1 cellular context compared by ENCODE assay signal in the genomic region with DNA sequence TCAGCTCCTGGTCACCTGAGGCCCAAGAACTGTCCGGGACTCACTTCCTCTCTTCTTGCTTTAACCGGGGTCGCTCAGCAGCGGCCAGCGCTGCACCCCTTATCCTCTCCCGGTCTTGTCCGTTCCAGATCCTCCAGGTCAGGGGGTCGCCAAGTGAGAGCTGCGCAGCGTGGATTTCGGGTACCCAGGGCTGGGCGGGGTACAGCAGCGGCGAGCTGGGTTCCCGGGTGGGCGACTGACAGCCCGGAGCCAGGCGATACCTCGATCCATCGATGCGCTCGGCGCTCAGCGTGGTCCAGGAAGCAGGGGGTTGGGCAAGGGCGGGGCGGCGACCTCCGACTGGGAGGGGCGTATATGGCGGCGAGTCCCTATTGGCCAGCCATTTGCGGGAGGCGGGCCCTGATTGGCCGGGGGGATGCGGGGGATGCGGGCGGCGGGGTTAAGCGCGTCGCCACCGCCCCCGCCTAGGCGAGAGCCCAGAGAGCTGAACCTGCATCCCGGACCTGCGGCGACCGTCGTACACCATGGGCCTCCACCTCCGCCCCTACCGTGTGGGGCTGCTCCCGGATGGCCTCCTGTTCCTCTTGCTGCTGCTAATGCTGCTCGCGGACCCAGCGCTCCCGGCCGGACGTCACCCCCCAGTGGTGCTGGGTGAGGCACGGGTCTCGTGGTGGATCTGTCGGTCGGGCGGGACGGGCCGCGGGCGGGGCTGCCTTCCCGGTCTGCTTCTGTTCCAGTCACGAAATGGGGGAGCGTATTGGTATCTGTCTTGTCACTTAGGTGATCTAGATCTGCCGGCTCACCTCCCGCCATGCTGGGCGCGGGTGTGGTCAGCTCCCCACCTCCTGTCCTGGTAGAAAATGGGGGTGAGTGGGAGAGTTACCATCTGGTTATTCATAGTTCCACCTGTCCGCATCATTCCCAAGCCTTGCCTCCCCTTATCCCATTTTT.
TF ChIP-seq lines count a peak whose summit lies in the region.

Gene PLA2G15, plus strand, starts transcription at position 471 of the 951 bp plus-strand sequence. Its CDS starts 54 bp downstream, at position 525.

TF ChIP-seq in GM12878, 131 proteins besides CTCF, POLR2A, EP300 and RAD21 (continued from another document and continues in another):
- TF ChIP-seq ZBTB4 (CRISPR knock-in tag; IDR thresholded peaks at IDR 0.05) = no peak
- 0 out of 3 replicates have a peak, but pooled peaks have one; percentile 6 for TF ChIP-seq POU2F2 (IDR thresholded peaks at IDR 0.05; ENCODE audit: borderline replicate concordance, low read depth, low read length)
- no peak for TF ChIP-seq SIX5 (IDR thresholded peaks at IDR 0.05; ENCODE audit: low read depth, low read length, severe bottlenecking)
- TF ChIP-seq EZH2 (IDR thresholded peaks at IDR 0.05; ENCODE audit: borderline replicate concordance, control insufficient read depth, low read depth, low read length) = no peak
- no peak for TF ChIP-seq ZNF384 (IDR thresholded peaks at IDR 0.05; ENCODE audit: borderline replicate concordance, low read depth, low read length)
- TF ChIP-seq RBBP5 (conservative IDR thresholded peaks at IDR 0.05) = no peak
- peak; percentile 94 to 98 for TF ChIP-seq SRF (IDR thresholded peaks at IDR 0.05; ENCODE audit: low read depth in 2 of 2, low read length in 2 of 2)
- no peak for TF ChIP-seq BCL3 (IDR thresholded peaks at IDR 0.05; ENCODE audit: borderline replicate concordance, insufficient read depth, low read depth, low read length, poor library complexity, severe bottlenecking)
- TF ChIP-seq, protein P1, sequence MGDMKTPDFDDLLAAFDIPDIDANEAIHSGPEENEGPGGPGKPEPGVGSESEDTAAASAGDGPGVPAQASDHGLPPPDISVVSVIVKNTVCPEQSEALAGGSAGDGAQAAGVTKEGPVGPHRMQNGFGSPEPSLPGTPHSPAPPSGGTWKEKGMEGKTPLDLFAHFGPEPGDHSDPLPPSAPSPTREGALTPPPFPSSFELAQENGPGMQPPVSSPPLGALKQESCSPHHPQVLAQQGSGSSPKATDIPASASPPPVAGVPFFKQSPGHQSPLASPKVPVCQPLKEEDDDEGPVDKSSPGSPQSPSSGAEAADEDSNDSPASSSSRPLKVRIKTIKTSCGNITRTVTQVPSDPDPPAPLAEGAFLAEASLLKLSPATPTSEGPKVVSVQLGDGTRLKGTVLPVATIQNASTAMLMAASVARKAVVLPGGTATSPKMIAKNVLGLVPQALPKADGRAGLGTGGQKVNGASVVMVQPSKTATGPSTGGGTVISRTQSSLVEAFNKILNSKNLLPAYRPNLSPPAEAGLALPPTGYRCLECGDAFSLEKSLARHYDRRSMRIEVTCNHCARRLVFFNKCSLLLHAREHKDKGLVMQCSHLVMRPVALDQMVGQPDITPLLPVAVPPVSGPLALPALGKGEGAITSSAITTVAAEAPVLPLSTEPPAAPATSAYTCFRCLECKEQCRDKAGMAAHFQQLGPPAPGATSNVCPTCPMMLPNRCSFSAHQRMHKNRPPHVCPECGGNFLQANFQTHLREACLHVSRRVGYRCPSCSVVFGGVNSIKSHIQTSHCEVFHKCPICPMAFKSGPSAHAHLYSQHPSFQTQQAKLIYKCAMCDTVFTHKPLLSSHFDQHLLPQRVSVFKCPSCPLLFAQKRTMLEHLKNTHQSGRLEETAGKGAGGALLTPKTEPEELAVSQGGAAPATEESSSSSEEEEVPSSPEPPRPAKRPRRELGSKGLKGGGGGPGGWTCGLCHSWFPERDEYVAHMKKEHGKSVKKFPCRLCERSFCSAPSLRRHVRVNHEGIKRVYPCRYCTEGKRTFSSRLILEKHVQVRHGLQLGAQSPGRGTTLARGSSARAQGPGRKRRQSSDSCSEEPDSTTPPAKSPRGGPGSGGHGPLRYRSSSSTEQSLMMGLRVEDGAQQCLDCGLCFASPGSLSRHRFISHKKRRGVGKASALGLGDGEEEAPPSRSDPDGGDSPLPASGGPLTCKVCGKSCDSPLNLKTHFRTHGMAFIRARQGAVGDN (IDR thresholded peaks at IDR 0.05) = no peak
- peak; percentile 63 for TF ChIP-seq MXI1 (IDR thresholded peaks at IDR 0.05; ENCODE audit: low read depth, low read length)
- TF ChIP-seq, protein P2, sequence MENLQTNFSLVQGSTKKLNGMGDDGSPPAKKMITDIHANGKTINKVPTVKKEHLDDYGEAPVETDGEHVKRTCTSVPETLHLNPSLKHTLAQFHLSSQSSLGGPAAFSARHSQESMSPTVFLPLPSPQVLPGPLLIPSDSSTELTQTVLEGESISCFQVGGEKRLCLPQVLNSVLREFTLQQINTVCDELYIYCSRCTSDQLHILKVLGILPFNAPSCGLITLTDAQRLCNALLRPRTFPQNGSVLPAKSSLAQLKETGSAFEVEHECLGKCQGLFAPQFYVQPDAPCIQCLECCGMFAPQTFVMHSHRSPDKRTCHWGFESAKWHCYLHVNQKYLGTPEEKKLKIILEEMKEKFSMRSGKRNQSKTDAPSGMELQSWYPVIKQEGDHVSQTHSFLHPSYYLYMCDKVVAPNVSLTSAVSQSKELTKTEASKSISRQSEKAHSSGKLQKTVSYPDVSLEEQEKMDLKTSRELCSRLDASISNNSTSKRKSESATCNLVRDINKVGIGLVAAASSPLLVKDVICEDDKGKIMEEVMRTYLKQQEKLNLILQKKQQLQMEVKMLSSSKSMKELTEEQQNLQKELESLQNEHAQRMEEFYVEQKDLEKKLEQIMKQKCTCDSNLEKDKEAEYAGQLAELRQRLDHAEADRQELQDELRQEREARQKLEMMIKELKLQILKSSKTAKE (IDR thresholded peaks at IDR 0.05; ENCODE audit: low read depth, poor library complexity, severe bottlenecking) = no peak
- no peak for TF ChIP-seq ESRRA (IDR thresholded peaks at IDR 0.05; ENCODE audit: low read length)
- no peak for TF ChIP-seq RCOR1 (conservative IDR thresholded peaks at IDR 0.05; ENCODE audit: low read depth, low read length)
- TF ChIP-seq BMI1 (IDR thresholded peaks at IDR 0.05; ENCODE audit: borderline replicate concordance) = no peak
- TF ChIP-seq KLF5 (IDR thresholded peaks at IDR 0.05; ENCODE audit: partially characterized antibody) = no peak
- TF ChIP-seq SP1 (IDR thresholded peaks at IDR 0.05; ENCODE audit: low read depth, low read length) = peak; percentile 93
- no peak for TF ChIP-seq DPF2 (IDR thresholded peaks at IDR 0.05)
- no peak for TF ChIP-seq YBX1 (IDR thresholded peaks at IDR 0.05)
- no peak for TF ChIP-seq BCLAF1 (IDR thresholded peaks at IDR 0.05)
- TF ChIP-seq SMARCA5 (IDR thresholded peaks at IDR 0.05) = no peak
- TF ChIP-seq ATF7 (IDR thresholded peaks at IDR 0.05; ENCODE audit: low read depth) = no peak
- peak; percentile 34; the same call in 1 of the 2 replicates for TF ChIP-seq SIN3A (IDR thresholded peaks at IDR 0.05; ENCODE audit: low read depth, low read length)
- TF ChIP-seq, protein P3, sequence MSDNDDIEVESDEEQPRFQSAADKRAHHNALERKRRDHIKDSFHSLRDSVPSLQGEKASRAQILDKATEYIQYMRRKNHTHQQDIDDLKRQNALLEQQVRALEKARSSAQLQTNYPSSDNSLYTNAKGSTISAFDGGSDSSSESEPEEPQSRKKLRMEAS (IDR thresholded peaks at IDR 0.05; ENCODE audit: low read depth, low read length) = peak; percentile 77; the same call in 1 of the 2 replicates
- TF ChIP-seq PAX8 (IDR thresholded peaks at IDR 0.05) = no peak
- TF ChIP-seq IRF5 (IDR thresholded peaks at IDR 0.05; ENCODE audit: borderline replicate concordance) = no peak
- peak; percentile 82 for TF ChIP-seq YY1 (IDR thresholded peaks at IDR 0.05; ENCODE audit: low read depth, low read length)
- no peak for TF ChIP-seq HDAC2 (IDR thresholded peaks at IDR 0.05)
- no peak for TF ChIP-seq KDM1A (IDR thresholded peaks at IDR 0.05; ENCODE audit: borderline replicate concordance)
- TF ChIP-seq FOS (IDR thresholded peaks at IDR 0.05; ENCODE audit: borderline replicate concordance, extremely low read depth, insufficient read length) = no peak
- no peak for TF ChIP-seq STAT1 (conservative IDR thresholded peaks at IDR 0.05)
- TF ChIP-seq IRF4 (IDR thresholded peaks at IDR 0.05; ENCODE audit: low read depth, low read length) = no peak
- no peak for TF ChIP-seq TCF3 (IDR thresholded peaks at IDR 0.05; ENCODE audit: borderline replicate concordance, insufficient read depth, low read depth, low read length)
- TF ChIP-seq SMC3 (IDR thresholded peaks at IDR 0.05; ENCODE audit: borderline replicate concordance, low read length) = no peak
- TF ChIP-seq NFYA (IDR thresholded peaks at IDR 0.05; ENCODE audit: borderline replicate concordance, low read depth, low read length) = peak; percentile 12; the same call in 1 of the 2 replicates
- peak; percentile 42; the same call in 1 of the 2 replicates for TF ChIP-seq PAX5 (IDR thresholded peaks at IDR 0.05; ENCODE audit: borderline replicate concordance, low read depth, low read length)
- TF ChIP-seq SUZ12 (IDR thresholded peaks at IDR 0.05; ENCODE audit: unreplicated experiment) = no peak
- TF ChIP-seq SMAD5 (IDR thresholded peaks at IDR 0.05; ENCODE audit: low read depth) = no peak
- TF ChIP-seq, protein P4, sequence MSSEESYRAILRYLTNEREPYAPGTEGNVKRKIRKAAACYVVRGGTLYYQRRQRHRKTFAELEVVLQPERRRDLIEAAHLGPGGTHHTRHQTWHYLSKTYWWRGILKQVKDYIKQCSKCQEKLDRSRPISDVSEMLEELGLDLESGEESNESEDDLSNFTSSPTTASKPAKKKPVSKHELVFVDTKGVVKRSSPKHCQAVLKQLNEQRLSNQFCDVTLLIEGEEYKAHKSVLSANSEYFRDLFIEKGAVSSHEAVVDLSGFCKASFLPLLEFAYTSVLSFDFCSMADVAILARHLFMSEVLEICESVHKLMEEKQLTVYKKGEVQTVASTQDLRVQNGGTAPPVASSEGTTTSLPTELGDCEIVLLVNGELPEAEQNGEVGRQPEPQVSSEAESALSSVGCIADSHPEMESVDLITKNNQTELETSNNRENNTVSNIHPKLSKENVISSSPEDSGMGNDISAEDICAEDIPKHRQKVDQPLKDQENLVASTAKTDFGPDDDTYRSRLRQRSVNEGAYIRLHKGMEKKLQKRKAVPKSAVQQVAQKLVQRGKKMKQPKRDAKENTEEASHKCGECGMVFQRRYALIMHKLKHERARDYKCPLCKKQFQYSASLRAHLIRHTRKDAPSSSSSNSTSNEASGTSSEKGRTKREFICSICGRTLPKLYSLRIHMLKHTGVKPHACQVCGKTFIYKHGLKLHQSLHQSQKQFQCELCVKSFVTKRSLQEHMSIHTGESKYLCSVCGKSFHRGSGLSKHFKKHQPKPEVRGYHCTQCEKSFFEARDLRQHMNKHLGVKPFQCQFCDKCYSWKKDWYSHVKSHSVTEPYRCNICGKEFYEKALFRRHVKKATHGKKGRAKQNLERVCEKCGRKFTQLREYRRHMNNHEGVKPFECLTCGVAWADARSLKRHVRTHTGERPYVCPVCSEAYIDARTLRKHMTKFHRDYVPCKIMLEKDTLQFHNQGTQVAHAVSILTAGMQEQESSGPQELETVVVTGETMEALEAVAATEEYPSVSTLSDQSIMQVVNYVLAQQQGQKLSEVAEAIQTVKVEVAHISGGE (CRISPR knock-in tag; IDR thresholded peaks at IDR 0.05) = no peak
